1 cellular context compared by ENCODE assay signal in the genomic region with DNA sequence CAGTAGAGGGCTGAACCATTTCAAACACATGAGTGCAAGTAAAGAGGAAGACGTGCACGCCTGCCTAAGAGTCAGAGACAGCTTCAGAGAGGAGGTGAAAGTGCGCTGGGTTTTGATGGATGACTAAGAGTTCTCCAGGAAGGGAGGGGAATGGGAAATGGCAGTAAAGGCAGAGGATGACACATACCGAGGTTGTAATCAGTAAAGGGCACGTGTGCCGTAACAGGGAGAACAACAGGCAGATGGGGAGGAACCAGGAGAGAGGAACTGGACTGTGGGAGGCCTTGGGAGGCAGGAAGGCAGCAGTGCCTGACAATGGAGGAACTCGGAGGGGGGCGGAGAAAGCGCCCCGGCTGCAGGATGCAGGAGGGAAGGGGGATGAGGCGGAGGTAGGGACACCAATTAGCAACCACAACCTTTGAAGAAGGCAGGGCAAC.
TF ChIP-seq lines count a peak whose summit lies in the region.

No MANE protein-coding gene starts in this region.

TF ChIP-seq in GM23338, 12 proteins besides CTCF, POLR2A, EP300 and RAD21 (continued from another document):
- TF ChIP-seq, protein P1, sequence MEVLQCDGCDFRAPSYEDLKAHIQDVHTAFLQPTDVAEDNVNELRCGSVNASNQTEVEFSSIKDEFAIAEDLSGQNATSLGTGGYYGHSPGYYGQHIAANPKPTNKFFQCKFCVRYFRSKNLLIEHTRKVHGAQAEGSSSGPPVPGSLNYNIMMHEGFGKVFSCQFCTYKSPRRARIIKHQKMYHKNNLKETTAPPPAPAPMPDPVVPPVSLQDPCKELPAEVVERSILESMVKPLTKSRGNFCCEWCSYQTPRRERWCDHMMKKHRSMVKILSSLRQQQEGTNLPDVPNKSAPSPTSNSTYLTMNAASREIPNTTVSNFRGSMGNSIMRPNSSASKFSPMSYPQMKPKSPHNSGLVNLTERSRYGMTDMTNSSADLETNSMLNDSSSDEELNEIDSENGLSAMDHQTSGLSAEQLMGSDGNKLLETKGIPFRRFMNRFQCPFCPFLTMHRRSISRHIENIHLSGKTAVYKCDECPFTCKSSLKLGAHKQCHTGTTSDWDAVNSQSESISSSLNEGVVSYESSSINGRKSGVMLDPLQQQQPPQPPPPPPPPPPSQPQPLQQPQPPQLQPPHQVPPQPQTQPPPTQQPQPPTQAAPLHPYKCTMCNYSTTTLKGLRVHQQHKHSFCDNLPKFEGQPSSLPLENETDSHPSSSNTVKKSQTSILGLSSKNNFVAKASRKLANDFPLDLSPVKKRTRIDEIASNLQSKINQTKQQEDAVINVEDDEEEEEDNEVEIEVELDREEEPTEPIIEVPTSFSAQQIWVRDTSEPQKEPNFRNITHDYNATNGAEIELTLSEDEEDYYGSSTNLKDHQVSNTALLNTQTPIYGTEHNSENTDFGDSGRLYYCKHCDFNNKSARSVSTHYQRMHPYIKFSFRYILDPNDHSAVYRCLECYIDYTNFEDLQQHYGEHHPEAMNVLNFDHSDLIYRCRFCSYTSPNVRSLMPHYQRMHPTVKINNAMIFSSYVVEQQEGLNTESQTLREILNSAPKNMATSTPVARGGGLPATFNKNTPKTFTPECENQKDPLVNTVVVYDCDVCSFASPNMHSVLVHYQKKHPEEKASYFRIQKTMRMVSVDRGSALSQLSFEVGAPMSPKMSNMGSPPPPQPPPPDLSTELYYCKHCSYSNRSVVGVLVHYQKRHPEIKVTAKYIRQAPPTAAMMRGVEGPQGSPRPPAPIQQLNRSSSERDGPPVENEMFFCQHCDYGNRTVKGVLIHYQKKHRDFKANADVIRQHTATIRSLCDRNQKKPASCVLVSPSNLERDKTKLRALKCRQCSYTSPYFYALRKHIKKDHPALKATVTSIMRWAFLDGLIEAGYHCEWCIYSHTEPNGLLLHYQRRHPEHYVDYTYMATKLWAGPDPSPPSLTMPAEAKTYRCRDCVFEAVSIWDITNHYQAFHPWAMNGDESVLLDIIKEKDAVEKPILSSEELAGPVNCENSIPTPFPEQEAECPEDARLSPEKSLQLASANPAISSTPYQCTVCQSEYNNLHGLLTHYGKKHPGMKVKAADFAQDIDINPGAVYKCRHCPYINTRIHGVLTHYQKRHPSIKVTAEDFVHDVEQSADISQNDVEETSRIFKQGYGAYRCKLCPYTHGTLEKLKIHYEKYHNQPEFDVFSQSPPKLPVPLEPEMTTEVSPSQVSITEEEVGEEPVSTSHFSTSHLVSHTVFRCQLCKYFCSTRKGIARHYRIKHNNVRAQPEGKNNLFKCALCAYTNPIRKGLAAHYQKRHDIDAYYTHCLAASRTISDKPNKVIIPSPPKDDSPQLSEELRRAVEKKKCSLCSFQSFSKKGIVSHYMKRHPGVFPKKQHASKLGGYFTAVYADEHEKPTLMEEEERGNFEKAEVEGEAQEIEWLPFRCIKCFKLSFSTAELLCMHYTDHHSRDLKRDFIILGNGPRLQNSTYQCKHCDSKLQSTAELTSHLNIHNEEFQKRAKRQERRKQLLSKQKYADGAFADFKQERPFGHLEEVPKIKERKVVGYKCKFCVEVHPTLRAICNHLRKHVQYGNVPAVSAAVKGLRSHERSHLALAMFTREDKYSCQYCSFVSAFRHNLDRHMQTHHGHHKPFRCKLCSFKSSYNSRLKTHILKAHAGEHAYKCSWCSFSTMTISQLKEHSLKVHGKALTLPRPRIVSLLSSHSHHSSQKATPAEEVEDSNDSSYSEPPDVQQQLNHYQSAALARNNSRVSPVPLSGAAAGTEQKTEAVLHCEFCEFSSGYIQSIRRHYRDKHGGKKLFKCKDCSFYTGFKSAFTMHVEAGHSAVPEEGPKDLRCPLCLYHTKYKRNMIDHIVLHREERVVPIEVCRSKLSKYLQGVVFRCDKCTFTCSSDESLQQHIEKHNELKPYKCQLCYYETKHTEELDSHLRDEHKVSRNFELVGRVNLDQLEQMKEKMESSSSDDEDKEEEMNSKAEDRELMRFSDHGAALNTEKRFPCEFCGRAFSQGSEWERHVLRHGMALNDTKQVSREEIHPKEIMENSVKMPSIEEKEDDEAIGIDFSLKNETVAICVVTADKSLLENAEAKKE (CRISPR knock-in tag; IDR thresholded peaks at IDR 0.05) = no peak
- TF ChIP-seq EZH2 (IDR thresholded peaks at IDR 0.05; ENCODE audit: low read depth, unreplicated experiment) = no peak
